In genomic region chr18:22174341-22175148, GRCh38 we compare ENCODE assay signal across 13 cellular contexts. TPM values are rescaled to one million over a fixed set of nuclear protein-coding genes. Genes with fewer than 3 reads are reported as not detected.
A peak's percentile ranks its signal among the peaks of the same experiment; 100 is the strongest.
DNase-seq lines count a peak whose midpoint lies in the region; ATAC-seq, FAIRE-seq and TF ChIP-seq lines count a peak whose summit lies in the region.
"Had no signal": no experiment of that assay in that cellular context is flagged by ENCODE, and none has a peak within 500 bp of the region (broad histone marks: within the 10 kb centered on the region; RNA-seq: fewer than 3 reads in every experiment).

No MANE protein-coding gene starts in this region.

- BruUV-seq in K562 (replicated peaks; lab: Mats Ljungman, UMichigan) = no TSS peak

- peaks cover 0 to 16% of the 10 kb centered on the region in 2 experiments; a peak in 2 of 5 replicates for H3K4me1 ChIP-seq in K562 (replicated peaks in 1 of 2; ENCODE audit: control insufficient read depth in 2 of 2, insufficient read depth in 2 of 2, low read length in 2 of 2)
- H3K4me1 ChIP-seq in pancreas = peaks cover 0 to 14% (median under 1%) of the 10 kb centered on the region in 3 donors

- TF ChIP-seq CTCF in K562 (IDR thresholded peaks at IDR 0.05 in 2 of 3, conservative IDR thresholded peaks at IDR 0.05 in 1 of 3; ENCODE audit: insufficient read depth in 2 of 3, low read depth in 1 of 3, low read length in 3 of 3) (peak in 1 of 3 experiments; percentile 4; a peak in 1 of 6 replicates), pancreas (IDR thresholded peaks at IDR 0.05) (no peak)

- no peak overlapping the region for H3K27ac ChIP-seq in K562 (ENCODE audit: extremely low read depth, low read depth, low read length)
- H3K27ac ChIP-seq in pancreas = peak overlapping the region; percentile 56 to 99 (median 81)

- CTCF ChIA-PET in K562 (lab: Yijun Ruan, JAX; ENCODE audit: low intra/inter-chr PET ratio) = no interaction called here

- DNase-seq in H7 (no peak), K562 (ENCODE audit: extremely low read depth in 1 of 4, low spot score in 3 of 4) (no peak), left ventricle myocardium superior (no peak), pancreas (peak in 2 of 6 donors; percentile 4 to 56), iPS-NIHi7 (ENCODE audit: extremely low spot score) (no peak), SKM-1 treated with dmso at 0.1 percent for 144 hours (lab: John Stamatoyannopoulos, UW; ENCODE audit: unreplicated experiment) (no peak), SIG-M5 treated with dmso at 0.1 percent for 504 hours (lab: John Stamatoyannopoulos, UW; ENCODE audit: unreplicated experiment) (no peak)
- DNase-seq: AML-193, EL, immature natural killer cell, posterior cingulate gyrus had no signal

- ATAC-seq in K562 = no peak
- peak; percentile 33 for ATAC-seq in left ventricle myocardium superior
- ATAC-seq in pancreas = peak in 2 of 4 donors; percentile 27 to 31
- no peak for ATAC-seq in HG02938 (IDR thresholded peaks at IDR 0.05; ENCODE audit: unreplicated experiment)

- FAIRE-seq in K562 (lab: Jason Lieb, UNC) = no peak
- no peak for FAIRE-seq in pancreas (lab: Jason Lieb, UNC)

- no peak for TF ChIP-seq EP300 in K562 (IDR thresholded peaks at IDR 0.05; ENCODE audit: low read length)

- H2AFZ ChIP-seq in K562 (ENCODE audit: low read depth, low read length) = no peak overlapping the region

- H3K4me2 ChIP-seq in K562 (ENCODE audit: insufficient read depth, low read length) = no peak overlapping the region

- no peaks in the 10 kb centered on the region; the same call in 1 of the 2 replicates for H3K9me3 ChIP-seq in K562 (replicated peaks; ENCODE audit: control insufficient read depth, insufficient read depth, low read depth, low read length)
- no peaks in the 10 kb centered on the region for H3K9me3 ChIP-seq in pancreas
- H3K9me3 ChIP-seq: esophagus muscularis mucosa had no signal

- H3K9ac ChIP-seq in K562 (ENCODE audit: insufficient read depth in 1 of 2, low read depth in 2 of 2, low read length in 2 of 2) = no peak overlapping the region

- no peak for TF ChIP-seq POLR2A in K562 (conservative IDR thresholded peaks at IDR 0.05)

- TF ChIP-seq RAD21 in K562 (CRISPR knock-in tag; conservative IDR thresholded peaks at IDR 0.05 in 1 of 2, IDR thresholded peaks at IDR 0.05 in 1 of 2) = no peak

- in situ Hi-C loops in K562 (cut with MboI) = no loop called here

- H3K27me3 ChIP-seq in H7 (ENCODE audit: control insufficient read depth, insufficient read depth, low read length) (peaks cover 99% of the 10 kb centered on the region), K562 (ENCODE audit: control insufficient read depth in 2 of 2, insufficient read depth in 2 of 2, low read length in 2 of 2) (peaks cover 24 to 43% of the 10 kb centered on the region in 2 experiments; a peak in 4 of 5 replicates), pancreas (no peaks in the 10 kb centered on the region)

- H3K4me3 ChIP-seq in H7 (ENCODE audit: insufficient read depth, low read depth, low read length) (peak overlapping the region; percentile 35; the same call in 1 of the 2 replicates), K562 (no peak overlapping the region), pancreas (peak overlapping the region; percentile 14 to 90 (median 78))

- intact Hi-C loops in K562 (cut with micrococcal nuclease) = no loop called here
- intact Hi-C loops in left ventricle myocardium superior (cut with micrococcal nuclease) = no loop called here
- intact Hi-C loops in pancreas (cut with DNase I) = loop anchor here in 2 of 3 donors (10.0 kb wide), 2 partner anchors 170 to 390 kb away; no protein-coding TSS in a partner anchor

- H3K36me3 ChIP-seq in H7 (replicated peaks; ENCODE audit: control insufficient read depth, insufficient read depth, low read length) (no peaks in the 10 kb centered on the region), K562 (ENCODE audit: control insufficient read depth, insufficient read depth, low read length) (no peaks in the 10 kb centered on the region), pancreas (peaks cover 0 to 11% (median 0%) of the 10 kb centered on the region in 3 donors)

- no peaks in the 10 kb centered on the region for H4K20me1 ChIP-seq in K562 (replicated peaks; ENCODE audit: control insufficient read depth, insufficient read depth, low read length)

- H3K79me2 ChIP-seq in K562 (ENCODE audit: control insufficient read depth, insufficient read depth, low read length) = no peaks in the 10 kb centered on the region

- whole genome bisulfite sequencing in K562 (ENCODE audit: insufficient coverage, low coverage, missing lambda C conversion rate) = 22% methylated on average over 6 of the region's 6 CpGs
- 6 to 8% methylated on average over 6 of the region's 6 CpGs for WGBS in pancreas, 2 donors

- POLR2A ChIA-PET in K562 (lab: Yijun Ruan, JAX) = interaction anchor here (0.5 to 0.6 kb wide), 2 partner anchors 20 to 177 kb away, joined by 3 read pairs; no protein-coding TSS in a partner anchor

- H3K9me1 ChIP-seq in K562 (ENCODE audit: control insufficient read depth, insufficient read depth, low read length) = no peaks in the 10 kb centered on the region

TF ChIP-seq in K562, 482 proteins besides CTCF, POLR2A, EP300 and RAD21 (continues in another document):
- TF ChIP-seq MTA2 (IDR thresholded peaks at IDR 0.05; ENCODE audit: low read depth) = no peak
- TF ChIP-seq HLTF (IDR thresholded peaks at IDR 0.05) = no peak
- TF ChIP-seq, protein P1, sequence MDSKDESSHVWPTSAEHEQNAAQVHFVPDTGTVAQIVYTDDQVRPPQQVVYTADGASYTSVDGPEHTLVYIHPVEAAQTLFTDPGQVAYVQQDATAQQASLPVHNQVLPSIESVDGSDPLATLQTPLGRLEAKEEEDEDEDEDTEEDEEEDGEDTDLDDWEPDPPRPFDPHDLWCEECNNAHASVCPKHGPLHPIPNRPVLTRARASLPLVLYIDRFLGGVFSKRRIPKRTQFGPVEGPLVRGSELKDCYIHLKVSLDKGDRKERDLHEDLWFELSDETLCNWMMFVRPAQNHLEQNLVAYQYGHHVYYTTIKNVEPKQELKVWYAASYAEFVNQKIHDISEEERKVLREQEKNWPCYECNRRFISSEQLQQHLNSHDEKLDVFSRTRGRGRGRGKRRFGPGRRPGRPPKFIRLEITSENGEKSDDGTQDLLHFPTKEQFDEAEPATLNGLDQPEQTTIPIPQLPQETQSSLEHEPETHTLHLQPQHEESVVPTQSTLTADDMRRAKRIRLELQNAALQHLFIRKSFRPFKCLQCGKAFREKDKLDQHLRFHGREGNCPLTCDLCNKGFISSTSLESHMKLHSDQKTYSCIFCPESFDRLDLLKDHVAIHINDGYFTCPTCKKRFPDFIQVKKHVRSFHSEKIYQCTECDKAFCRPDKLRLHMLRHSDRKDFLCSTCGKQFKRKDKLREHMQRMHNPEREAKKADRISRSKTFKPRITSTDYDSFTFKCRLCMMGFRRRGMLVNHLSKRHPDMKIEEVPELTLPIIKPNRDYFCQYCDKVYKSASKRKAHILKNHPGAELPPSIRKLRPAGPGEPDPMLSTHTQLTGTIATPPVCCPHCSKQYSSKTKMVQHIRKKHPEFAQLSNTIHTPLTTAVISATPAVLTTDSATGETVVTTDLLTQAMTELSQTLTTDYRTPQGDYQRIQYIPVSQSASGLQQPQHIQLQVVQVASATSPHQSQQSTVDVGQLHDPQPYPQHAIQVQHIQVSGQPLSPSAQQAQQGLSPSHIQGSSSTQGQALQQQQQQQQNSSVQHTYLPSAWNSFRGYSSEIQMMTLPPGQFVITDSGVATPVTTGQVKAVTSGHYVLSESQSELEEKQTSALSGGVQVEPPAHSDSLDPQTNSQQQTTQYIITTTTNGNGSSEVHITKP (IDR thresholded peaks at IDR 0.05; ENCODE audit: partially characterized antibody) = peak; percentile 22
- no peak for TF ChIP-seq YY1 (IDR thresholded peaks at IDR 0.05; ENCODE audit: borderline replicate concordance in 1 of 3, control insufficient read depth in 1 of 3, extremely low read depth in 1 of 3, insufficient read depth in 3 of 3, insufficient read length in 1 of 3, insufficient replicate concordance in 2 of 3, low read depth in 1 of 3, low read length in 2 of 3)
- TF ChIP-seq PURB (CRISPR knock-in tag; IDR thresholded peaks at IDR 0.05; ENCODE audit: low read depth) = no peak
- TF ChIP-seq SMC3 (conservative IDR thresholded peaks at IDR 0.05; ENCODE audit: insufficient read depth, low read depth, low read length) = no peak

RNA-seq across cellular contexts. Expression of gene GATA6, which starts 5.2 kb away (rescaled TPM):
- 8.8 and 37.7 TPM in 2 replicates for total RNA-seq in H7 (2014; rRNA removed; shearing (Covaris generic))
- 0.09 TPM in 1 of 2 replicates, not detected in the other for total RNA-seq in K562 (2011; cell fraction: chromatin; rRNA removed; ENCODE audit: low replicate concordance)
- 0.13 and 0.17 TPM in 2 replicates for total RNA-seq in K562 (2011; cell fraction: nucleolus; rRNA removed)
- total RNA-seq in K562 (2011; cell fraction: nucleoplasm; rRNA removed) = not detected in 2 replicates
- total RNA-seq in K562 (2014; rRNA removed) (0.16 and 0.18 TPM in 2 replicates), K562 (2014; rRNA removed; fragmentation: Illumina TruSeq; extraction: Trizol) (not detected in 2 replicates), K562 (2015; rRNA removed; fragmentation: Illumina TruSeq; extraction: Trizol) (not detected in 2 replicates), K562 (2021) (0.24 and 0.29 TPM in 2 replicates), left ventricle myocardium superior (62.3 TPM), pancreas (10 to 100 TPM; 18.8 to 36.4 (median 24.9) TPM)
- polyA plus RNA-seq in K562 (2011; rRNA removed) (0.12 TPM in 1 of 2 replicates, not detected in the other), K562 (2014; fragmentation: Illumina TruSeq; extraction: Trizol) (0.06 TPM in 1 of 2 replicates, not detected in the other), K562 (2014; fragmentation: Nextera tagmentation; extraction: Ambion mirVana) (under 1 TPM in 1 of 2 experiments, not detected in 1; 0.01 TPM), K562 (2014; rRNA removed) (0.13 TPM in 1 of 2 replicates, not detected in the other), pancreas (10 to 100 TPM; 15.4 to 20.1 TPM)
- 0.06 and 0.09 TPM in 2 replicates for polyA plus RNA-seq in K562 (2011; cell fraction: cytosol; rRNA removed)
- 0.07 and 0.20 TPM in 2 replicates for polyA plus RNA-seq in K562 (2011; cell fraction: nucleus; rRNA removed)
- 0.05 and 0.10 TPM in 2 replicates for polyA plus RNA-seq in K562 (2012)
- polyA minus RNA-seq in K562 (2011; rRNA and poly(A)+ RNA removed) = 0.15 TPM in 1 of 2 replicates, not detected in the other
- 0.64 TPM in 1 of 2 replicates, not detected in the other for polyA minus RNA-seq in K562 (2011; cell fraction: cytosol; rRNA and poly(A)+ RNA removed)
- 0.13 and 0.22 TPM in 2 replicates for polyA minus RNA-seq in K562 (2011; cell fraction: nucleus; rRNA and poly(A)+ RNA removed)

Comparison
In these comparisons a context has a peak if more than half of its experiments do, and no peak if none do; other contexts are left out.
1. intact Hi-C loops: an anchor here in pancreas (10.0 kb wide); none called in K562 and left ventricle myocardium superior.